In genomic region chr1:65524931-65525296, GRCh38 we compare ENCODE assay signal across 9 cellular contexts.
A peak's percentile ranks its signal among the peaks of the same experiment; 100 is the strongest.
DNase-seq lines count a peak whose midpoint lies in the region; ATAC-seq and TF ChIP-seq lines count a peak whose summit lies in the region.
"Had no signal": no experiment of that assay in that cellular context is flagged by ENCODE, and none has a peak within 500 bp of the region (broad histone marks: within the 10 kb centered on the region; RNA-seq: fewer than 3 reads in every experiment).

No MANE protein-coding gene starts in this region.

- no peak overlapping the region for H3K27ac ChIP-seq in mesodermal cell (ENCODE audit: low read depth, low read length, severe bottlenecking)
- no peak overlapping the region for H3K27ac ChIP-seq in tibial artery
- H3K27ac ChIP-seq: C4-2B had no signal

- WGBS in mesodermal cell (ENCODE audit: insufficient coverage in 2 of 2), 2 experiments = 0 to 50% methylated on average over 1 of the region's 6 CpGs

- H3K4me3 Mint-ChIP-seq in activated CD8-positive, alpha-beta memory T cell treated with anti-CD3 and anti-CD28 coated beads, Interleukin-2, amount 10 ng/mL, durations not matched to agents 7 days and 5 days = peak overlapping the region; percentile 50

- peaks cover 3% of the 10 kb centered on the region for H3K4me1 Mint-ChIP-seq in activated CD8-positive, alpha-beta memory T cell treated with anti-CD3 and anti-CD28 coated beads, Interleukin-2, amount 10 ng/mL, durations not matched to agents 7 days and 5 days

- H3K9me3 ChIP-seq in mesodermal cell (ENCODE audit: control insufficient read depth, low read length) (peaks cover 7% of the 10 kb centered on the region), tibial artery (no peaks in the 10 kb centered on the region), HAP-1 (no peaks in the 10 kb centered on the region)

- H3K9me3 Mint-ChIP-seq in activated CD8-positive, alpha-beta memory T cell treated with anti-CD3 and anti-CD28 coated beads, Interleukin-2, amount 10 ng/mL, durations not matched to agents 7 days and 5 days (ENCODE audit: low read depth) = no peaks in the 10 kb centered on the region

- H3K27ac Mint-ChIP-seq in activated CD8-positive, alpha-beta memory T cell treated with anti-CD3 and anti-CD28 coated beads, Interleukin-2, amount 10 ng/mL, durations not matched to agents 7 days and 5 days = no peak overlapping the region

- DNase-seq in activated CD8-positive, alpha-beta memory T cell treated with anti-CD3 and anti-CD28 coated beads, Interleukin-2, amount 10 ng/mL, durations not matched to agents 7 days and 5 days = no peak
- DNase-seq in activated CD8-positive, alpha-beta memory T cell treated with anti-CD3 and anti-CD28 coated beads, Interleukin-2, amount 50 U/mL, for 4 hours = no peak
- DNase-seq in dermis blood vessel endothelial cell (peak; percentile 66), tibial artery (no peak), AG08395 (ENCODE audit: low spot score) (no peak), HK-2 (ENCODE audit: unreplicated experiment) (no peak), HAP-1 (ENCODE audit: low spot score in 2 of 2) (no peak)

- H3K4me1 ChIP-seq in mesodermal cell (ENCODE audit: control insufficient read depth, insufficient read depth, low read length, poor library complexity, severe bottlenecking) (peaks cover 8% of the 10 kb centered on the region), tibial artery (peaks cover 0 to 33% (median 18%) of the 10 kb centered on the region in 4 donors), HAP-1 (no peaks in the 10 kb centered on the region)

- intact Hi-C loops in tibial artery (cut with DNase I; ENCODE audit: low total_unique reads) = no loop called here

- CTCF ChIA-PET in activated CD8-positive, alpha-beta memory T cell treated with anti-CD3 and anti-CD28 coated beads, Interleukin-2, amount 10 ng/mL, durations not matched to agents 7 days and 5 days (lab: Charles Lee) = no interaction called here

- TF ChIP-seq CTCF in tibial artery (IDR thresholded peaks at IDR 0.05) = no peak

- H3K27me3 ChIP-seq in tibial artery (peaks cover 0 to 20% of the 10 kb centered on the region in 2 donors), HAP-1 (ENCODE audit: low read depth) (peaks cover 47% of the 10 kb centered on the region)

- H3K36me3 ChIP-seq in mesodermal cell (ENCODE audit: control insufficient read depth, insufficient read depth, low read length) (no peaks in the 10 kb centered on the region), tibial artery (no peaks in the 10 kb centered on the region), HAP-1 (replicated peaks) (no peaks in the 10 kb centered on the region)

- in situ Hi-C loops in HAP-1 (cut with MboI; ENCODE audit: low sequenced_read_pairs) = no loop called here

- H3K4me3 ChIP-seq in mesodermal cell (ENCODE audit: extremely low read depth, insufficient read depth, low read length, poor library complexity, severe bottlenecking) (peak overlapping the region; percentile 56), tibial artery (peak overlapping the region; percentile 45 to 56), HAP-1 (no peak overlapping the region)

- H3K27me3 Mint-ChIP-seq in activated CD8-positive, alpha-beta memory T cell treated with anti-CD3 and anti-CD28 coated beads, Interleukin-2, amount 10 ng/mL, durations not matched to agents 7 days and 5 days = peaks cover 41% of the 10 kb centered on the region

- H3K36me3 Mint-ChIP-seq in activated CD8-positive, alpha-beta memory T cell treated with anti-CD3 and anti-CD28 coated beads, Interleukin-2, amount 10 ng/mL, durations not matched to agents 7 days and 5 days = peaks cover 6% of the 10 kb centered on the region

- no peak for ATAC-seq in activated CD8-positive, alpha-beta memory T cell treated with anti-CD3 and anti-CD28 coated beads, Interleukin-2, amount 10 ng/mL, durations not matched to agents 7 days and 5 days
